8 cellular contexts compared by ENCODE assay signal in the genomic region with DNA sequence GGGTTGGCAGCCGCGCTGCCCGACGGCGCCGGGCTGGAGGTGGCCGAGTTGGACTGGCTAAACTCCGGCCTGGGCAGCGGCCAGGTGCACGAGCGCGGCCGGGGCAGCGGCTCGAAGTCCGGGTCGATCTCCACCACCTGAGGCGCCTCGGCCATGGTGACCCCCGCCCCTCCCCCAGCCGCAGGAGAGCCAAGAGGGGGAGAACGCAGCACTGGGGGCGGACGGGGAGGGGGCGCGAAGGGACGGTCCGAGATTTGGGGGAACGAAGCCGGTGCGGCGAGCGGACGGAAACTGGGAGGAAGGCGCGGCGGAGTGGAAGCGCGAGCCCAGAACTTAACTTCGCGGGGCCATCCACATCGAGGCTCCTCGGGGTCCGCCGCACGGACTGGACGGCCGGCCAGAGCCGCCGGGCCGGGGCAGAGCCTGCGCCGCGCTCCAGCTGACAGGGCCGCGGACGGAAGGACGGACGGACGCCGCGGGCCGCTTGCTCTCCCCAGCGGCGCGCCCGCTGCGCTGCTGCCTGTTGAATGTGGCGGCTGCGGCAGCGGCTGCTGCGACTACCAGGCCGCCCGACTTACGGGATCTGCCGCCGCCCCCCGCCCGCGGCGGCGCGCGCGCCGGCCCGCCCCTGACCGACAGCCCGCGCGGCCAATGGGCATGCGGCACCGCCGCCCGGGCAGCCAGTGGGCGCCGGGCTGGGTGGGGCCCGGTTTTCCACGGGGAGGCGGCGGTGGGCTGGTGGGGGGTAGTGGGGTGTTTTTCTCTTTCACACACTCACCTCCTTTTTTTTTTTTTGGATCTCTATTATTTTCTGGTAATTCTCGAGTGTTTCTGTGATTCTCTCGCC. TPM values are rescaled to one million over a fixed set of nuclear protein-coding genes. Genes with fewer than 3 reads are reported as not detected.
DNase-seq lines count a peak whose midpoint lies in the region; ATAC-seq and TF ChIP-seq lines count a peak whose summit lies in the region.

A gene (minus strand): TSS at position 584 of the 847 bp plus-strand sequence. CDS start 429 bp downstream, at position 155.

- WGBS in HUES64, result under 1% methylated on average over 97 of the region's 103 CpGs

- ATAC-seq in GM21423 (IDR thresholded peaks at IDR 0.05; ENCODE audit: unreplicated experiment), result peak; percentile 56
- peak; percentile 71 for ATAC-seq in stimulated activated naive CD8-positive, alpha-beta T cell treated with anti-CD3 and anti-CD28 coated beads, Interleukin-15, Interleukin-2, amounts not matched to agents 100 U/mL and 50 U/mL, for 24 hours

- H3K4me1 ChIP-seq in HUES64 (ENCODE audit: insufficient read depth, low read length), result peaks cover 40% of the 10 kb centered on the region

- peaks cover 14% of the 10 kb centered on the region; the same call in 1 of the 2 replicates for H3K27me3 ChIP-seq in HUES64 (ENCODE audit: insufficient read depth, low read length)

- peaks cover 30% of the 10 kb centered on the region for H3K27me3 Mint-ChIP-seq in nephron (ENCODE audit: low read depth)

- DNase-seq in DMS114 treated with DMSO at 0.1 percent for 48 hours (lab: John Stamatoyannopoulos, UW; ENCODE audit: unreplicated experiment) (peak; percentile 12), RWPE1 (ENCODE audit: low spot score) (peak; percentile 99), fibroblast of pulmonary artery (ENCODE audit: low read depth) (peak; percentile 87)
- DNase-seq in activated T-helper 9 cell treated with anti-CD3 and anti-CD28 coated beads, Interleukin-2, amount 50 U/mL, for 16 hours (ENCODE audit: low read depth), result peak; percentile 85
- peak; percentile 93 for DNase-seq in stimulated activated naive CD8-positive, alpha-beta T cell treated with anti-CD3 and anti-CD28 coated beads, Interleukin-15, Interleukin-2, amounts not matched to agents 100 U/mL and 50 U/mL, for 24 hours

- H3K4me3 ChIP-seq in HUES64 (ENCODE audit: low read length) (peak within 1 kb of the TSS; percentile 91), fibroblast of pulmonary artery (replicated peaks; ENCODE audit: low read depth, low read length) (peak within 1 kb of the TSS; percentile 91)

- H3K9me3 ChIP-seq in HUES64 (ENCODE audit: insufficient read depth, low read depth, low read length), result no peaks in the 10 kb centered on the region

- POLR2A ChIA-PET in RWPE1 (lab: Yijun Ruan, JAX; ENCODE audit: low non-redundant PET), result interaction anchor here (0.5 kb wide), 1 partner anchor 110 kb away, joined by 3 read pairs; no protein-coding TSS in a partner anchor

- no peaks in the 10 kb centered on the region for H3K36me3 Mint-ChIP-seq in nephron (ENCODE audit: low read depth)

- peak within 1 kb of the TSS; percentile 74 for H3K9ac ChIP-seq in HUES64 (ENCODE audit: low read depth, low read length)

- peak within 1 kb of the TSS; percentile 86 to 95 (median 94) for H3K4me3 Mint-ChIP-seq in nephron

- TF ChIP-seq CTCF in RWPE1 (conservative IDR thresholded peaks at IDR 0.05; ENCODE audit: low read depth), result no peak
- TF ChIP-seq CTCF in fibroblast of pulmonary artery (IDR thresholded peaks at IDR 0.05; ENCODE audit: low read length, missing control alignments), result no peak
- no peak for TF ChIP-seq CTCF in nephron (IDR thresholded peaks at IDR 0.05; ENCODE audit: unreplicated experiment in 3 of 3)

- H3K4me1 Mint-ChIP-seq in nephron, result peaks cover 37% of the 10 kb centered on the region

- H3K27ac Mint-ChIP-seq in nephron, result peak within 1 kb of the TSS; percentile 59 to 83 (median 64)

- H3K27ac ChIP-seq in HUES64 (ENCODE audit: low read depth, low read length) (peak within 1 kb of the TSS; percentile 78; the same call in 1 of the 2 replicates), RWPE1 (peak within 1 kb of the TSS; percentile 90)

- H3K9me3 Mint-ChIP-seq in nephron, result no peaks in the 10 kb centered on the region

- H3K36me3 ChIP-seq in HUES64 (ENCODE audit: insufficient read depth, low read length), result no peaks in the 10 kb centered on the region

- CTCF ChIA-PET in RWPE1 (lab: Yijun Ruan, JAX), result no interaction called here

RNA-seq across cellular contexts. Expression of the gene that starts here (rescaled TPM):
- 21.4 TPM for polyA plus RNA-seq in HUES64 (2013, experiment 1 of 2)
- 20.2 TPM for polyA plus RNA-seq in HUES64 (2013, experiment 2 of 2)

Comparison
In these comparisons a context has a peak if more than half of its experiments do, and no peak if none do; other contexts are left out.
1. Peak in every context shown above with its lines: DNase-seq, ATAC-seq, H3K4me3 ChIP-seq and H3K27ac ChIP-seq.
2. DNase-seq: peak in every context shown above with its lines; median percentile 99 in RWPE1; 93 in stimulated activated naive CD8-positive, alpha-beta T cell treated with anti-CD3 and anti-CD28 coated beads, Interleukin-15, Interleukin-2, amounts not matched to agents 100 U/mL and 50 U/mL, for 24 hours; 87 in fibroblast of pulmonary artery; 85 in activated T-helper 9 cell treated with anti-CD3 and anti-CD28 coated beads, Interleukin-2, amount 50 U/mL, for 16 hours; 12 in DMS114 treated with DMSO at 0.1 percent for 48 hours.